16 cellular contexts compared by ENCODE assay signal in genomic region chr3:14170569-14171159, GRCh38. TPM values are rescaled to one million over a fixed set of nuclear protein-coding genes. Genes with fewer than 3 reads are reported as not detected.
DNase-seq lines count a peak whose midpoint lies in the region; ATAC-seq, FAIRE-seq and TF ChIP-seq lines count a peak whose summit lies in the region.
"Had no signal": no experiment of that assay in that cellular context is flagged by ENCODE, and none has a peak within 500 bp of the region (broad histone marks: within the 10 kb centered on the region; RNA-seq: fewer than 3 reads in every experiment).

No MANE protein-coding gene starts in this region.

- TF ChIP-seq CTCF in A549 (IDR thresholded peaks at IDR 0.05): no peak
- TF ChIP-seq CTCF in fibroblast of pulmonary artery (IDR thresholded peaks at IDR 0.05; ENCODE audit: low read length, missing control alignments): no peak

- intact Hi-C loops in Right ventricle myocardium superior (cut with DNase I): no loop called here

- H3K27ac ChIP-seq in A549: peak overlapping the region; percentile 40 to 63; a peak in 4 of 6 replicates

- no peaks in the 10 kb centered on the region for H3K27me3 Mint-ChIP-seq in activated CD4-positive, alpha-beta memory T cell treated with anti-CD3 and anti-CD28 coated beads, Interleukin-2, amount 10 ng/mL, durations not matched to agents 7 days and 5 days

- H3K27ac Mint-ChIP-seq in activated CD4-positive, alpha-beta memory T cell treated with anti-CD3 and anti-CD28 coated beads, Interleukin-2, amount 10 ng/mL, durations not matched to agents 7 days and 5 days: peak overlapping the region; percentile 8

- H3K4me3 ChIP-seq in A549: no peak overlapping the region
- H3K4me3 ChIP-seq in fibroblast of pulmonary artery (replicated peaks; ENCODE audit: low read depth, low read length): no peak overlapping the region

- peak; percentile 52 to 77; a peak in 4 of 6 replicates for ATAC-seq in A549
- ATAC-seq in Right ventricle myocardium superior (ENCODE audit: poor library complexity): no peak
- no peak for ATAC-seq in GM21367 (IDR thresholded peaks at IDR 0.05; ENCODE audit: unreplicated experiment)
- ATAC-seq: activated T-cell treated with anti-CD3 and anti-CD28 coated beads, Interleukin-2, amount 50 U/mL, for 4 hours had no signal

- H3K9me3 ChIP-seq in A549: no peaks in the 10 kb centered on the region

- no peak for FAIRE-seq in A549 (lab: Jason Lieb, UNC)
- FAIRE-seq: frontal cortex had no signal

- H3K9me3 Mint-ChIP-seq in activated CD4-positive, alpha-beta memory T cell treated with anti-CD3 and anti-CD28 coated beads, Interleukin-2, amount 10 ng/mL, durations not matched to agents 7 days and 5 days: no peaks in the 10 kb centered on the region
- H3K9me3 Mint-ChIP-seq: activated T-cell treated with anti-CD3 and anti-CD28 coated beads, Interleukin-2, amount 50 U/mL, for 4 hours; neural crest cell had no signal

- H3K4me1 Mint-ChIP-seq in activated CD4-positive, alpha-beta memory T cell treated with anti-CD3 and anti-CD28 coated beads, Interleukin-2, amount 10 ng/mL, durations not matched to agents 7 days and 5 days: peaks cover 28% of the 10 kb centered on the region

- CTCF ChIA-PET in A549 (lab: Yijun Ruan, JAX): interaction anchor here (0.8 to 1.4 kb wide), 4 partner anchors 12 to 27 kb away, joined by 3 to 5 read pairs (median 4); no protein-coding TSS in a partner anchor
- CTCF ChIA-PET in activated CD4-positive, alpha-beta memory T cell treated with anti-CD3 and anti-CD28 coated beads, Interleukin-2, amount 10 ng/mL, durations not matched to agents 7 days and 5 days (lab: Charles Lee): no interaction called here

- no peak for DNase-seq in A549 (ENCODE audit: low read depth in 1 of 2, low spot score in 1 of 2)
- peak; percentile 91 for DNase-seq in ELR (ENCODE audit: low read depth)
- DNase-seq in activated CD4-positive, alpha-beta memory T cell treated with anti-CD3 and anti-CD28 coated beads, Interleukin-2, amount 10 ng/mL, durations not matched to agents 7 days and 5 days: no peak
- peak; percentile 65 for DNase-seq in fibroblast of pulmonary artery (ENCODE audit: low read depth)
- no peak for DNase-seq in activated CD4-positive, CD25-positive, alpha-beta regulatory T cell (lab: John Stamatoyannopoulos, UW)
- no peak for DNase-seq in NCI-H146 (lab: John Stamatoyannopoulos, UW)
- DNase-seq in Right ventricle myocardium superior: no peak
- DNase-seq: activated T-cell treated with anti-CD3 and anti-CD28 coated beads, Interleukin-2, amount 50 U/mL, for 4 hours; central memory CD4-positive, alpha-beta T cell; GOT3; KG1; NCI-H2081; RPMI8226 had no signal

- TF ChIP-seq POLR2A in A549 (IDR thresholded peaks at IDR 0.05; ENCODE audit: low read length): no peak

- no peak; a peak in 1 of 5 replicates for TF ChIP-seq EP300 in A549 (IDR thresholded peaks at IDR 0.05)

- POLR2A ChIA-PET in A549 (lab: Yijun Ruan, JAX): interaction anchor here (1.0 to 1.4 kb wide), 2 partner anchors 8 to 26 kb away, joined by 3 to 10 read pairs; partner anchors contain the start of genes LSM3 and XPC
- POLR2A ChIA-PET in activated CD4-positive, alpha-beta memory T cell treated with anti-CD3 and anti-CD28 coated beads, Interleukin-2, amount 10 ng/mL, durations not matched to agents 7 days and 5 days (lab: Charles Lee): interaction anchor here (1.7 kb wide), 1 partner anchor 26 kb away, joined by 5 read pairs; no protein-coding TSS in a partner anchor

- TF ChIP-seq RAD21 in A549 (conservative IDR thresholded peaks at IDR 0.05 in 1 of 2, IDR thresholded peaks at IDR 0.05 in 1 of 2): no peak

- peak overlapping the region; percentile 43; the same call in 2 of the 3 replicates for H3K4me2 ChIP-seq in A549

- peaks cover 70% of the 10 kb centered on the region for H3K36me3 Mint-ChIP-seq in activated CD4-positive, alpha-beta memory T cell treated with anti-CD3 and anti-CD28 coated beads, Interleukin-2, amount 10 ng/mL, durations not matched to agents 7 days and 5 days (ENCODE audit: low read depth)

- H3K4me3 Mint-ChIP-seq in activated CD4-positive, alpha-beta memory T cell treated with anti-CD3 and anti-CD28 coated beads, Interleukin-2, amount 10 ng/mL, durations not matched to agents 7 days and 5 days: no peak overlapping the region
- H3K4me3 Mint-ChIP-seq: activated T-cell treated with anti-CD3 and anti-CD28 coated beads, Interleukin-2, amount 50 U/mL, for 4 hours; neural crest cell had no signal

- WGBS in A549 (ENCODE audit: missing lambda C conversion rate): 56% methylated on average over 2 of the region's 2 CpGs

- peaks cover 42% of the 10 kb centered on the region for H3K4me1 ChIP-seq in A549

TF ChIP-seq in A549, 52 proteins besides CTCF, POLR2A, EP300 and RAD21:
- TF ChIP-seq GATA3 (IDR thresholded peaks at IDR 0.05; ENCODE audit: borderline replicate concordance): peak; percentile 50; the same call in 1 of the 2 replicates
- no peak for TF ChIP-seq NPAS2 (CRISPR knock-in tag; IDR thresholded peaks at IDR 0.05; ENCODE audit: borderline replicate concordance)
- TF ChIP-seq FOSL2 (IDR thresholded peaks at IDR 0.05): no peak
- TF ChIP-seq FOSL2 (CRISPR knock-in tag; IDR thresholded peaks at IDR 0.05): peak; percentile 55
- TF ChIP-seq KDM5A (IDR thresholded peaks at IDR 0.05): no peak
- no peak for TF ChIP-seq TP53 (CRISPR knock-in tag; IDR thresholded peaks at IDR 0.05)
- TF ChIP-seq JUNB (IDR thresholded peaks at IDR 0.05): peak; percentile 36; the same call in 1 of the 2 replicates
TF ChIP-seq in A549: peak in this region for 3.

RNA-seq across cellular contexts. Expression of gene XPC, which starts 7.7 kb away (rescaled TPM):
- 36.3 and 58.9 TPM in 2 replicates for polyA plus RNA-seq in A549 (2011; rRNA removed)
- polyA plus RNA-seq in A549 (2012; cell fraction: cytosol; rRNA removed): 21.1 and 22.1 TPM in 2 replicates
- 41.2 and 43.4 TPM in 2 replicates for polyA plus RNA-seq in A549 (2012; cell fraction: nucleus; rRNA removed)
- polyA plus RNA-seq in A549 (2017; fragmentation: RNase III; extraction: RNeasy Plus Mini Kit Qiagen cat#74134 plus additional on column Dnase treatment): 33.8 to 35.4 TPM (median 34.4 TPM) in 3 replicates
- polyA minus RNA-seq in A549 (2011; rRNA and poly(A)+ RNA removed): 33.0 and 37.9 TPM in 2 replicates
- 10 to 100 TPM; 34.2 to 34.8 TPM for total RNA-seq in activated CD4-positive, alpha-beta memory T cell treated with anti-CD3 and anti-CD28 coated beads, Interleukin-2, amount 10 ng/mL, durations not matched to agents 7 days and 5 days
- 7.7 TPM for total RNA-seq in Right ventricle myocardium superior

RNA-seq across cellular contexts. Expression of gene LSM3, which starts 8.0 kb away (rescaled TPM):
- polyA plus RNA-seq in A549 (2011; rRNA removed) (11.8 and 23.9 TPM in 2 replicates), A549 (2017; fragmentation: RNase III; extraction: RNeasy Plus Mini Kit Qiagen cat#74134 plus additional on column Dnase treatment) (32.0 to 36.1 TPM (median 33.0 TPM) in 3 replicates)
- 6.5 and 9.1 TPM in 2 replicates for polyA plus RNA-seq in A549 (2012; cell fraction: cytosol; rRNA removed)
- 1.2 and 2.5 TPM in 2 replicates for polyA plus RNA-seq in A549 (2012; cell fraction: nucleus; rRNA removed)
- 1.8 and 2.4 TPM in 2 replicates for polyA minus RNA-seq in A549 (2011; rRNA and poly(A)+ RNA removed)
- total RNA-seq in activated CD4-positive, alpha-beta memory T cell treated with anti-CD3 and anti-CD28 coated beads, Interleukin-2, amount 10 ng/mL, durations not matched to agents 7 days and 5 days: 10 to 100 TPM; 14.2 to 14.3 TPM
- 16.8 TPM for total RNA-seq in Right ventricle myocardium superior

RNA-seq across cellular contexts. Expression of gene TMEM43, which starts 45.8 kb away (rescaled TPM):
- polyA plus RNA-seq in A549 (2011; rRNA removed) (75.2 and 79.0 TPM in 2 replicates), A549 (2017; fragmentation: RNase III; extraction: RNeasy Plus Mini Kit Qiagen cat#74134 plus additional on column Dnase treatment) (41.1 to 45.5 TPM (median 42.1 TPM) in 3 replicates)
- 52.6 and 63.0 TPM in 2 replicates for polyA plus RNA-seq in A549 (2012; cell fraction: cytosol; rRNA removed)
- polyA plus RNA-seq in A549 (2012; cell fraction: nucleus; rRNA removed): 95.4 and 111 TPM in 2 replicates
- polyA minus RNA-seq in A549 (2011; rRNA and poly(A)+ RNA removed): 57.2 and 66.3 TPM in 2 replicates
- 10 to 100 TPM; 43.6 to 46.0 TPM for total RNA-seq in activated CD4-positive, alpha-beta memory T cell treated with anti-CD3 and anti-CD28 coated beads, Interleukin-2, amount 10 ng/mL, durations not matched to agents 7 days and 5 days
- total RNA-seq in Right ventricle myocardium superior: 32.1 TPM

RNA-seq across cellular contexts. Expression of gene CHCHD4, which starts 46.0 kb away (rescaled TPM):
- polyA plus RNA-seq in A549 (2011; rRNA removed): 41.9 and 48.8 TPM in 2 replicates
- 26.2 and 26.3 TPM in 2 replicates for polyA plus RNA-seq in A549 (2012; cell fraction: cytosol; rRNA removed)
- 5.8 and 9.1 TPM in 2 replicates for polyA plus RNA-seq in A549 (2012; cell fraction: nucleus; rRNA removed)
- polyA plus RNA-seq in A549 (2017; fragmentation: RNase III; extraction: RNeasy Plus Mini Kit Qiagen cat#74134 plus additional on column Dnase treatment): 35.1 to 37.6 TPM (median 37.3 TPM) in 3 replicates
- 12.5 and 13.3 TPM in 2 replicates for polyA minus RNA-seq in A549 (2011; rRNA and poly(A)+ RNA removed)
- total RNA-seq in activated CD4-positive, alpha-beta memory T cell treated with anti-CD3 and anti-CD28 coated beads, Interleukin-2, amount 10 ng/mL, durations not matched to agents 7 days and 5 days: 10 to 100 TPM; 11.5 to 12.8 TPM
- 35.9 TPM for total RNA-seq in Right ventricle myocardium superior

Comparison
In these comparisons a context has a peak if more than half of its experiments do, and no peak if none do; other contexts are left out.
1. ATAC-seq: peak in A549 (2 of 2); none in Right ventricle myocardium superior (single experiment) and GM21367 (single experiment).
2. DNase-seq: peak in ELR (single experiment) and fibroblast of pulmonary artery (single experiment); none in A549 (0 of 2), activated CD4-positive, alpha-beta memory T cell treated with anti-CD3 and anti-CD28 coated beads, Interleukin-2, amount 10 ng/mL, durations not matched to agents 7 days and 5 days (single experiment), activated CD4-positive, CD25-positive, alpha-beta regulatory T cell (0 of 4), NCI-H146 (single experiment) and Right ventricle myocardium superior (single experiment).